In the genomic region with DNA sequence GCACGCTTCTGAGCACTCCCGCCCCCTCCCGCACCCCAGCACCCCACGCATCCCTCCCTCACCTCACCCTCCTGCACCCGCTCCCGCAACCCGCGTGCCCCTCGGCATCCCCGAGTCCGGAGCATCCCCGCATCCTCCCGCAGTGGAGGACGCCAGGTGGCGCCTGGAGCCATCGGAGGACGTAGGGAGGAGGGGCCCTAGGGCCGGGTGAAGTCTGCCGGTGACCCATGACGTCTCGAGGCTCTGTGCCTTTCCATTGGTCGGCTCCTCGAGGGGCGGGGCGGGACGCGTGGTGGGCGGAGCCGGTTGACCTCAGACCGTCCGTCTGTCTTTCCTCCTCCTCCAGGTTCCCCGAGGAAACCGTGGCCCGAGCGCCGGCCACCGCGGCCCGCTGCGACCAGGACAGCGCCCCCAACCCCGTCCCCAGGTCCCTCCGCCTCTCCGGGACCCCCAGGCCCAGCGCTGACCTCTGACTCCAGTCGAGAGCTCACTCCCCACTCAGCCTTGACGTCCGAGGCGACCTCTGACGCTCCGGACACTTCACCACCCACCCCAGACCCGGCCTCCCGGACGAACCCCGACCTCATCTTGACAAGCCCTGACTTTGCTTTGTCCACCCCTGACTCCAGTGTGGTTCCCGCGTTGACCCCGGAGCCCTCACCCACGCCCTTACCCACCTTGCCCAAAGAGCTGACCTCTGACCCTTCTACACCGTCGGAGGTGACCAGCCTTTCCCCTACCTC, we compare ENCODE assay signal across 1 cellular context.
A peak's percentile ranks its signal among the peaks of the same experiment; 100 is the strongest.
TF ChIP-seq lines count a peak whose summit lies in the region.

No MANE protein-coding gene starts in this region.

TF ChIP-seq in IMR-90, 13 proteins besides CTCF, POLR2A, EP300 and RAD21:
- TF ChIP-seq RCOR1 (IDR thresholded peaks at IDR 0.05; ENCODE audit: insufficient replicate concordance, low read length) (no peak), RFX5 (IDR thresholded peaks at IDR 0.05; ENCODE audit: low read depth, low read length) (peak; percentile 100), BHLHE40 (IDR thresholded peaks at IDR 0.05; ENCODE audit: low read depth, low read length) (peak; percentile 51; the same call in 1 of the 2 replicates), NFE2L2 (IDR thresholded peaks at IDR 0.05; ENCODE audit: low read depth, low read length) (no peak), SMC3 (IDR thresholded peaks at IDR 0.05; ENCODE audit: low read depth, low read length) (peak; percentile 100), CEBPB (IDR thresholded peaks at IDR 0.05; ENCODE audit: low read depth, low read length) (no peak), CHD1 (IDR thresholded peaks at IDR 0.05; ENCODE audit: low read depth, low read length) (no peak), MAFK (IDR thresholded peaks at IDR 0.05; ENCODE audit: low read depth, low read length) (no peak), MXI1 (IDR thresholded peaks at IDR 0.05; ENCODE audit: borderline replicate concordance, low read depth, low read length) (peak; percentile 35; the same call in 1 of the 2 replicates), MAZ (IDR thresholded peaks at IDR 0.05; ENCODE audit: borderline replicate concordance, low read depth, low read length) (peak; percentile 95), FOS (IDR thresholded peaks at IDR 0.05; ENCODE audit: low read depth, low read length) (no peak)
- TF ChIP-seq, protein P1, sequence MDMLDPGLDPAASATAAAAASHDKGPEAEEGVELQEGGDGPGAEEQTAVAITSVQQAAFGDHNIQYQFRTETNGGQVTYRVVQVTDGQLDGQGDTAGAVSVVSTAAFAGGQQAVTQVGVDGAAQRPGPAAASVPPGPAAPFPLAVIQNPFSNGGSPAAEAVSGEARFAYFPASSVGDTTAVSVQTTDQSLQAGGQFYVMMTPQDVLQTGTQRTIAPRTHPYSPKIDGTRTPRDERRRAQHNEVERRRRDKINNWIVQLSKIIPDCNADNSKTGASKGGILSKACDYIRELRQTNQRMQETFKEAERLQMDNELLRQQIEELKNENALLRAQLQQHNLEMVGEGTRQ (IDR thresholded peaks at IDR 0.05; ENCODE audit: low read depth, low read length), result peak; percentile 19; the same call in 1 of the 2 replicates
- TF ChIP-seq, protein P2, sequence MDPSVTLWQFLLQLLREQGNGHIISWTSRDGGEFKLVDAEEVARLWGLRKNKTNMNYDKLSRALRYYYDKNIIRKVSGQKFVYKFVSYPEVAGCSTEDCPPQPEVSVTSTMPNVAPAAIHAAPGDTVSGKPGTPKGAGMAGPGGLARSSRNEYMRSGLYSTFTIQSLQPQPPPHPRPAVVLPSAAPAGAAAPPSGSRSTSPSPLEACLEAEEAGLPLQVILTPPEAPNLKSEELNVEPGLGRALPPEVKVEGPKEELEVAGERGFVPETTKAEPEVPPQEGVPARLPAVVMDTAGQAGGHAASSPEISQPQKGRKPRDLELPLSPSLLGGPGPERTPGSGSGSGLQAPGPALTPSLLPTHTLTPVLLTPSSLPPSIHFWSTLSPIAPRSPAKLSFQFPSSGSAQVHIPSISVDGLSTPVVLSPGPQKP (IDR thresholded peaks at IDR 0.05; ENCODE audit: borderline replicate concordance, low read depth, low read length), result no peak
